ENCODE assay signal across 22 cellular contexts in genomic region chr17:15133826-15134225, GRCh38.
"Had no signal": no experiment of that assay in that cellular context is flagged by ENCODE, and none has a peak within 500 bp of the region (broad histone marks: within the 10 kb centered on the region; RNA-seq: fewer than 3 reads in every experiment).

No MANE protein-coding gene starts in this region.

- ATAC-seq: foreskin keratinocyte; gastroesophageal sphincter; heart right ventricle; left cardiac atrium; left lung; left ventricle myocardium superior; lower lobe of right lung; mucosa of descending colon; naive thymus-derived CD8-positive, alpha-beta T cell had no signal

- H3K9me3 ChIP-seq: esophagus muscularis mucosa, gastroesophageal sphincter, heart right ventricle, left lung, lower lobe of right lung, mucosa of descending colon had no signal

- H3K4me3 ChIP-seq: coronary artery, dorsolateral prefrontal cortex, esophagus muscularis mucosa, gastroesophageal sphincter, heart right ventricle, left lung, lower lobe of right lung, mucosa of descending colon had no signal

- DNase-seq: dermis blood vessel endothelial cell; dorsolateral prefrontal cortex; effector CD4-positive, alpha-beta T cell; effector memory CD4-positive, alpha-beta T cell; foreskin keratinocyte; heart right ventricle; hippocampal formation; left cardiac atrium; left lung; left ventricle myocardium superior; lower lobe of right lung; mesenchymal stem cell; mucosa of descending colon; naive B cell; naive thymus-derived CD8-positive, alpha-beta T cell had no signal

- H3K36me3 ChIP-seq: esophagus muscularis mucosa, gastroesophageal sphincter, heart right ventricle, left lung, lower lobe of right lung had no signal

- FAIRE-seq: endothelial cell of umbilical vein, frontal cortex, islet of Langerhans, keratinocyte had no signal

- H3K27me3 ChIP-seq: foreskin keratinocyte, heart right ventricle, left lung had no signal

- H3K27ac ChIP-seq: coronary artery, dorsolateral prefrontal cortex, esophagus muscularis mucosa, foreskin keratinocyte, gastroesophageal sphincter, heart right ventricle, left lung, lower lobe of right lung had no signal

- H3K4me1 ChIP-seq: esophagus muscularis mucosa, foreskin keratinocyte, gastroesophageal sphincter, heart right ventricle, left lung, lower lobe of right lung had no signal
